8 cellular contexts compared by ENCODE assay signal in the genomic region with DNA sequence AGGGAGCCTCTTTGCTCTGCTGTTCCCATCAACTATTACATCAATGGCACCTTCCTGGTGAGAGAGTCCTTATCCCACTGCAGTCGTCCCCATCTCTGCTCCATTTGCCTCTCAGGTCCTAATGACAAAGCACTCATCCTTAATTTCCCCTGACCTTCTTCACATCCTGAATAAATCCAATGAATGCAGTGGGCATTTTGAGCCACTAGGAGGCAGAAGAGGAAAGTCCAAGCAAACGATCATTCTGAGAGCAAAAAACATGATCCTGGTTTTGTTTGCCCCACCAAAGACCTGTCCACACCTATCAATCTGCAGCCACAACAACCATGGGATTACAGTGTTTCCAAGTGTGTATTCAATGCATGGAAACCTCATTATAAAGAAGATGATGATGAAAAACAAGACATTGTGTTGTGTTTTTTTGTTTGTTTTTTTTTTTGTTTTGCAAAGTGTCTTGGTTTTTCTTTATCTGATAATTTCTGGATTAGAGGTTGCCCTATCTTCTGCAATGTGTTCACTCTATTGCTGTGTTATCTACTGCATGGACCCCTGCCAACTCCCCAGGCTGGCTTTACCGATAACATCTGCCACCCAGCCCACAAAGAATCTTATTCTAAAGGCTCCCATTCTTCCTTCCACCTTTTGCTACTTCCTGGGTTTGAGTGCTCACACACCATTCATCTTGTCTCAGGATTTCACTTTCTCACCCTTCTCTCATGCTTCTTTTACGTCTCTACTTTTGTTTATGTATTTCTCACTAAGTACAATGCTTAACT.
DNase-seq lines count a peak whose midpoint lies in the region; FAIRE-seq and TF ChIP-seq lines count a peak whose summit lies in the region.

No MANE protein-coding gene starts in this region.

- POLR2A ChIA-PET in GM10248 (lab: Yijun Ruan, JAX) = no interaction called here
- POLR2A ChIA-PET in RWPE1 (lab: Yijun Ruan, JAX; ENCODE audit: low non-redundant PET) = no interaction called here

- no peak for FAIRE-seq in small intestine (lab: Jason Lieb, UNC)

- H3K9me3 ChIP-seq in small intestine (ENCODE audit: control insufficient read depth, low read depth) = no peaks in the 10 kb centered on the region
- no peaks in the 10 kb centered on the region for H3K9me3 ChIP-seq in ascending aorta

- intact Hi-C loops in ascending aorta (cut with DNase I) = no loop called here

- CTCF ChIA-PET in GM10248 (lab: Yijun Ruan, JAX) (interaction anchor here (0.6 to 1.1 kb wide), 2 partner anchors 23 to 148 kb away, joined by 3 read pairs; no protein-coding TSS in a partner anchor), RWPE1 (lab: Yijun Ruan, JAX) (no interaction called here)

- no peak overlapping the region for H3K4me3 ChIP-seq in small intestine (ENCODE audit: low read depth in 1 of 2, low read length in 2 of 2)
- no peak overlapping the region for H3K4me3 ChIP-seq in ascending aorta

- H3K27me3 ChIP-seq in small intestine (ENCODE audit: control insufficient read depth in 2 of 2, insufficient read depth in 2 of 2, low read length in 2 of 2) = no peaks in the 10 kb centered on the region
- no peaks in the 10 kb centered on the region for H3K27me3 ChIP-seq in ascending aorta

- H3K36me3 ChIP-seq in small intestine (ENCODE audit: control insufficient read depth in 2 of 2, insufficient read depth in 2 of 2, low read length in 2 of 2) (no peaks in the 10 kb centered on the region), ascending aorta (no peaks in the 10 kb centered on the region)

- no peak overlapping the region for H3K27ac ChIP-seq in small intestine (ENCODE audit: low read depth in 1 of 2, low read length in 1 of 2)
- no peak overlapping the region for H3K27ac ChIP-seq in ascending aorta
- H3K27ac ChIP-seq in RWPE1 = no peak overlapping the region

- 8 to 14% (median 9%) methylated on average over 4 of the region's 4 CpGs for WGBS in small intestine, 3 donors

- TF ChIP-seq CTCF in GM10248 (IDR thresholded peaks at IDR 0.05; ENCODE audit: control extremely low read depth, extremely low read depth, low read depth, missing control alignments) (peak; percentile 76), ascending aorta (IDR thresholded peaks at IDR 0.05) (peak in 1 of 3 experiments; percentile 28), RWPE1 (conservative IDR thresholded peaks at IDR 0.05; ENCODE audit: low read depth) (no peak)

- DNase-seq in AG08395 (ENCODE audit: low spot score) (peak; percentile 3), GM10248 (ENCODE audit: extremely low spot score) (peak; percentile 31), HK-2 (ENCODE audit: unreplicated experiment) (peak; percentile 10), RKO (ENCODE audit: low spot score) (peak; percentile 32), fibroblast of the conjunctiva (ENCODE audit: low read depth) (peak; percentile 9), small intestine (peak; percentile 18), ascending aorta (ENCODE audit: low spot score in 2 of 2) (no peak), RWPE1 (ENCODE audit: low spot score) (no peak)

- H3K4me1 ChIP-seq in small intestine (ENCODE audit: control insufficient read depth in 2 of 2, insufficient read depth in 1 of 2, low read depth in 1 of 2, low read length in 1 of 2) (no peaks in the 10 kb centered on the region), ascending aorta (no peaks in the 10 kb centered on the region)

Comparison
In these comparisons a context has a peak if more than half of its experiments do, and no peak if none do; other contexts are left out.
1. DNase-seq: peak in AG08395 (single experiment), GM10248 (single experiment), HK-2 (single experiment), RKO (single experiment), fibroblast of the conjunctiva (single experiment) and small intestine (single experiment); none in ascending aorta (0 of 2) and RWPE1 (single experiment).